8 cellular contexts compared by ENCODE assay signal in the genomic region with DNA sequence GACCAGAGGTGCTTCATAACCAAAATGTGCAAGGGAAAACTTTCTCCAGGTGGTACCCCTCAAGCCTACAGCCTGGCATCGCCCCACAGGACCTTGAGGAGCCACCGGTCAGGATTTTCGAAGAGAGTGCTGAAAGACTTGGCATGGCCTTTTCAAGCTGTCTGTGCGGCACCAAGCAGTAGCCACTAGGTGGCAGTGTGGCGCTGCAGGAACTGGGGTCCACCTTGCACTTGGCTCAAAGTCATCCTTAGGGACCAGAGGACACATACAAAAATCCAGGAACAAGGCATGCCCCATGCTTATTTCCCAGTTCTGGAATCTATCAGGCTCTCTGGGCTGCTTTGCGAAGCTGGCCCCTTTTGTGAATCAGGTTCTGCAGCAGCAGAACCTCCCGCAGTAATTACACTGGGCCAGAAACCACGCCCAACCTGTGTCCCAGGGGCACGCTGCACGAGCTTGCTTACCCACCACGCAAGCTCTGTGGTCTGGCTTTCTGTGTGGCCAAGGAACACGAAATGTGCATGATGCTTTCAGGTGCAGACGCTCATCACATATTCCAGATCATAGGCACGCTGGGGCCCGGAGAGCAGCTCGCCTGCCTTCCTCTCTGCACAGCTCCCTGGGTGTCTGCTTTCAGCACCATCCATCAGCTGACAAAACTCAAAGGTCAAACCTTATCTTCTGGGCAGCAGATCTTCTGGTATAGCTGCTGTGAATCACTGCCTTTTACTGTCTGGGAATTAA.
DNase-seq lines count a peak whose midpoint lies in the region; ATAC-seq, FAIRE-seq and TF ChIP-seq lines count a peak whose summit lies in the region.

No MANE protein-coding gene starts in this region.

- FAIRE-seq in kidney (lab: Jason Lieb, UNC): peak; percentile 51

- intact Hi-C loops in kidney (cut with DNase I): loop anchor here (5.0 kb wide), 1 partner anchor 604 kb away; no protein-coding TSS in a partner anchor

- DNase-seq in NCI-H345 treated with DMSO at 0.1 percent for 48 hours (lab: John Stamatoyannopoulos, UW; ENCODE audit: unreplicated experiment) (peak; percentile 66), cardiac fibroblast (ENCODE audit: low read depth in 2 of 2) (peak; percentile 88), kidney (peak; percentile 89)
- peak; percentile 43 to 53 (median 50) for DNase-seq in activated CD4-positive, CD25-positive, alpha-beta regulatory T cell (lab: John Stamatoyannopoulos, UW)
- peak; percentile 62 to 64 for DNase-seq in stimulated activated CD4-positive, alpha-beta T cell treated with anti-CD3 and anti-CD28 coated beads, Interleukin-1b, Interleukin-23, amount 100 ng/mL, for 4 hours (ENCODE audit: low read depth in 2 of 2)

- no peak overlapping the region for H3K9ac ChIP-seq in kidney (ENCODE audit: low read length in 2 of 2)

- no peak overlapping the region for H3K27ac ChIP-seq in kidney (ENCODE audit: low read depth in 2 of 2, low read length in 2 of 2)

- H3K36me3 ChIP-seq in kidney (ENCODE audit: control insufficient read depth in 1 of 2, insufficient read depth in 2 of 2, low read length in 2 of 2): no peaks in the 10 kb centered on the region

- H3K4me3 ChIP-seq in cardiac fibroblast (replicated peaks in 1 of 2; ENCODE audit: low read depth in 2 of 2, low read length in 2 of 2) (no peak overlapping the region), kidney (ENCODE audit: low read length in 2 of 2) (no peak overlapping the region)

- ATAC-seq in HG02759 (IDR thresholded peaks at IDR 0.05; ENCODE audit: unreplicated experiment) (peak; percentile 76), HG03439 (IDR thresholded peaks at IDR 0.05; ENCODE audit: unreplicated experiment) (no peak)

- no peaks in the 10 kb centered on the region for H3K9me3 ChIP-seq in kidney (ENCODE audit: control insufficient read depth in 1 of 2, low read length in 2 of 2)

- TF ChIP-seq CTCF in GM12872 (IDR thresholded peaks at IDR 0.05; ENCODE audit: insufficient read depth, low read depth, low read length) (peak; percentile 98), cardiac fibroblast (IDR thresholded peaks at IDR 0.05; ENCODE audit: low read depth, low read length) (peak; percentile 98), kidney (IDR thresholded peaks at IDR 0.05; ENCODE audit: borderline replicate concordance, extremely low read depth, insufficient read depth) (peak; percentile 97)

- peaks cover 5 to 8% of the 10 kb centered on the region in 2 donors for H3K4me1 ChIP-seq in kidney (ENCODE audit: control insufficient read depth in 1 of 2, insufficient read depth in 1 of 2, low read depth in 1 of 2, low read length in 2 of 2)
